8 cellular contexts compared by ENCODE assay signal in genomic region chr1:207050768-207051614, GRCh38. TPM values are rescaled to one million over a fixed set of nuclear protein-coding genes. Genes with fewer than 3 reads are reported as not detected.
DNase-seq lines count a peak whose midpoint lies in the region; ATAC-seq, FAIRE-seq and TF ChIP-seq lines count a peak whose summit lies in the region.

Gene YOD1, minus strand, starts transcription at chr1:207051208. Its CDS starts 178 bp downstream, at chr1:207051030.

- H3K4me1 Mint-ChIP-seq in activated naive CD8-positive, alpha-beta T cell treated with anti-CD3 and anti-CD28 coated beads for 36 hours, result peaks cover 55% of the 10 kb centered on the region
- H3K4me1 Mint-ChIP-seq in osteocyte (ENCODE audit: unreplicated experiment), result peaks cover 49% of the 10 kb centered on the region

- no peaks in the 10 kb centered on the region for H3K9me3 Mint-ChIP-seq in activated naive CD8-positive, alpha-beta T cell treated with anti-CD3 and anti-CD28 coated beads for 36 hours
- no peaks in the 10 kb centered on the region for H3K9me3 Mint-ChIP-seq in osteocyte (ENCODE audit: unreplicated experiment)

- peak within 1 kb of the TSS; percentile 96 to 98 for H3K27ac ChIP-seq in testis

- no peaks in the 10 kb centered on the region for H3K9me3 ChIP-seq in testis

- peak; percentile 96 for FAIRE-seq in H54 (lab: Jason Lieb, UNC)

- H3K4me3 ChIP-seq in testis, result peak within 1 kb of the TSS; percentile 90 to 100

- ATAC-seq in Right ventricle myocardium inferior, result peak; percentile 63

- DNase-seq in DMS79 treated with DMSO at 0.1 percent for 48 hours (lab: John Stamatoyannopoulos, UW) (peak; percentile 88), H54 (ENCODE audit: insufficient read length, low spot score) (peak; percentile 61), NCI-H1105 treated with DMSO at 0.1 percent for 48 hours (lab: John Stamatoyannopoulos, UW) (peak; percentile 91), SKM-1 treated with dmso at 0.1 percent for 144 hours (lab: John Stamatoyannopoulos, UW; ENCODE audit: unreplicated experiment) (peak; percentile 89), Right ventricle myocardium inferior (ENCODE audit: missing footprints) (peak; percentile 94), osteocyte (ENCODE audit: extremely low spot score, unreplicated experiment) (peak; percentile 96), testis (peak; percentile 96)
- peak; percentile 89 for DNase-seq in activated naive CD8-positive, alpha-beta T cell treated with anti-CD3 and anti-CD28 coated beads for 36 hours

- peaks cover 18% of the 10 kb centered on the region for H3K4me1 ChIP-seq in testis

- WGBS in testis, 2 donors, result 5 to 9% methylated on average over 13 to 41 of the region's 47 CpGs

- TF ChIP-seq POLR2A in H54 (IDR thresholded peaks at IDR 0.05; ENCODE audit: low read depth, low read length), result peak; percentile 76
- TF ChIP-seq POLR2A in testis (IDR thresholded peaks at IDR 0.05), result no peak

- intact Hi-C loops in Right ventricle myocardium inferior (cut with DNase I), result loop anchor here (1.0 to 10.0 kb wide), 2 partner anchors 26 to 264 kb away; no protein-coding TSS in a partner anchor
- intact Hi-C loops in testis (cut with DNase I; ENCODE audit: low total_unique reads), result no loop called here

- peaks cover 4% of the 10 kb centered on the region for H3K36me3 Mint-ChIP-seq in activated naive CD8-positive, alpha-beta T cell treated with anti-CD3 and anti-CD28 coated beads for 36 hours
- H3K36me3 Mint-ChIP-seq in osteocyte (ENCODE audit: unreplicated experiment), result peaks cover 20% of the 10 kb centered on the region

- H3K27me3 ChIP-seq in testis, result no peaks in the 10 kb centered on the region

- H3K27ac Mint-ChIP-seq in activated naive CD8-positive, alpha-beta T cell treated with anti-CD3 and anti-CD28 coated beads for 36 hours, result peak within 1 kb of the TSS; percentile 93
- H3K27ac Mint-ChIP-seq in osteocyte (ENCODE audit: unreplicated experiment), result peak within 1 kb of the TSS; percentile 95

- TF ChIP-seq CTCF in osteocyte (IDR thresholded peaks at IDR 0.05), result no peak
- no peak for TF ChIP-seq CTCF in testis (IDR thresholded peaks at IDR 0.05)

- H3K36me3 ChIP-seq in testis (ENCODE audit: low read depth, missing control alignments), result no peaks in the 10 kb centered on the region

- no peaks in the 10 kb centered on the region for H3K27me3 Mint-ChIP-seq in activated naive CD8-positive, alpha-beta T cell treated with anti-CD3 and anti-CD28 coated beads for 36 hours
- H3K27me3 Mint-ChIP-seq in osteocyte (ENCODE audit: unreplicated experiment), result no peaks in the 10 kb centered on the region

- H3K4me3 Mint-ChIP-seq in activated naive CD8-positive, alpha-beta T cell treated with anti-CD3 and anti-CD28 coated beads for 36 hours, result peak within 1 kb of the TSS; percentile 96
- H3K4me3 Mint-ChIP-seq in osteocyte (ENCODE audit: unreplicated experiment), result peak within 1 kb of the TSS; percentile 98

RNA-seq across cellular contexts. Expression of gene YOD1, which starts in this region (rescaled TPM):
- total RNA-seq in activated naive CD8-positive, alpha-beta T cell treated with anti-CD3 and anti-CD28 coated beads for 36 hours, result 10 to 100 TPM; 10.8 to 10.9 TPM
- 5.2 TPM for total RNA-seq in Right ventricle myocardium inferior
- total RNA-seq in osteocyte, result 4.6 and 4.8 TPM in 2 replicates
- total RNA-seq in testis, result 10 to 100 TPM; 10.9 to 12.3 TPM
- 8.7 TPM for polyA plus RNA-seq in testis (ENCODE audit: insufficient read depth, low read depth, low replicate concordance)

Comparison
In these comparisons a context has a peak if more than half of its experiments do, and no peak if none do; other contexts are left out.
1. Peak in every context shown above with its lines: DNase-seq, ATAC-seq, H3K4me3 ChIP-seq and H3K27ac ChIP-seq.